Comparison of ENCODE assay signal across 20 cellular contexts in the genomic region with DNA sequence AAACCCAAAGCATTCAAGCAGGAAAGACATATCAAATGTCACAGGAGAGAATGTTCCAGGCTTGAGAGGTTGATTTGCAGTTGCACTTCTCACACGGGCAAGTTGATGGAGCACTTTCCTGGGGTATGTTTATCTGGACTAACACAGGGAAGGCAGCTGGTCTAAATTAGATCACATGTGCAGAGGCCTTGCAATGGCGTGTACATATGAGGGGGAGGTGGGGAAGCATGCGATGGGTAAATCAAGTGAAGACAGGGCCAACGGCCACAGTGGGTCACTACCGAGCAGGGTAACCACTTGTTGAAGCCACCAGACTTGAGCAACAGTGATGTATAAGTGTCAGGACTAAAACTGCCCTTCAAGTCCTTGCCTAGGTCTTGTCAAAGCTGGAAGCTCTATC.
DNase-seq lines count a peak whose midpoint lies in the region; ATAC-seq, FAIRE-seq and TF ChIP-seq lines count a peak whose summit lies in the region.
"Had no signal": no experiment of that assay in that cellular context is flagged by ENCODE, and none has a peak within 500 bp of the region (broad histone marks: within the 10 kb centered on the region; RNA-seq: fewer than 3 reads in every experiment).

No MANE protein-coding gene starts in this region.

- DNase-seq in activated T-cell treated with anti-CD3 and anti-CD28 coated beads, Interleukin-2, amount 50 U/mL, for 72 hours, result no peak
- no peak for DNase-seq in activated T-cell treated with anti-CD3 and anti-CD28 coated beads, Interleukin-2, amount 50 U/mL, for 1 hour
- DNase-seq in astrocyte (ENCODE audit: low read depth), result no peak
- DNase-seq in left kidney (ENCODE audit: low read depth, low spot score), result peak; percentile 26
- DNase-seq in CD4-positive, alpha-beta T cell, result no peak
- DNase-seq in stomach, result no peak
- DNase-seq: ACHN; CD4-positive, CD25-positive, alpha-beta regulatory T cell; GF-D8; NCI-H1092; NCI-H1694; NCI-H2171; NCI-H82; Peyer's patch; SHP77 treated with DMSO at 0.1 percent for 48 hours; SW 1271 had no signal

- peaks cover 46% of the 10 kb centered on the region for H3K4me1 Mint-ChIP-seq in activated T-cell treated with anti-CD3 and anti-CD28 coated beads, Interleukin-2, amount 50 U/mL, for 72 hours (ENCODE audit: low read depth)
- H3K4me1 Mint-ChIP-seq in astrocyte (ENCODE audit: low read depth, unreplicated experiment), result peaks cover 51% of the 10 kb centered on the region
- peaks cover 11% of the 10 kb centered on the region for H3K4me1 Mint-ChIP-seq in CD4-positive, alpha-beta T cell (ENCODE audit: low read depth)

- no peaks in the 10 kb centered on the region for H3K36me3 ChIP-seq in Loucy (ENCODE audit: insufficient read depth, low read length)
- H3K36me3 ChIP-seq in astrocyte (ENCODE audit: insufficient read depth, low read length), result no peaks in the 10 kb centered on the region
- H3K36me3 ChIP-seq in stomach, result no peaks in the 10 kb centered on the region
- H3K36me3 ChIP-seq: Peyer's patch had no signal

- no peak for FAIRE-seq in astrocyte (lab: Jason Lieb, UNC)
- FAIRE-seq: D721Med, H54 had no signal

- H3K27ac ChIP-seq in astrocyte (ENCODE audit: low read depth, low read length) (no peak overlapping the region), stomach (no peak overlapping the region)
- H3K27ac ChIP-seq in CD4-positive, alpha-beta T cell (ENCODE audit: low read depth, low read length), result no peak overlapping the region
- H3K27ac ChIP-seq: Peyer's patch had no signal

- ATAC-seq in activated T-cell treated with anti-CD3 and anti-CD28 coated beads, Interleukin-2, amount 50 U/mL, for 72 hours (replicated peaks in 1 of 2), result peak; percentile 18 to 31
- ATAC-seq in CD4-positive, alpha-beta T cell (ENCODE audit: poor library complexity), result no peak
- ATAC-seq in HG02763 (IDR thresholded peaks at IDR 0.05; ENCODE audit: unreplicated experiment), result no peak

- no peak overlapping the region for H3K4me3 ChIP-seq in Loucy (ENCODE audit: low read length, poor library complexity, severe bottlenecking)
- no peak overlapping the region for H3K4me3 ChIP-seq in astrocyte (ENCODE audit: insufficient read depth, low read depth, low read length)
- H3K4me3 ChIP-seq in stomach, result no peak overlapping the region
- H3K4me3 ChIP-seq: Peyer's patch had no signal

- H4K20me1 ChIP-seq in Loucy (ENCODE audit: insufficient read depth, low read length, poor library complexity, severe bottlenecking) (no peaks in the 10 kb centered on the region), astrocyte (ENCODE audit: insufficient read depth, low read length) (no peaks in the 10 kb centered on the region)

- TF ChIP-seq POLR2A in stomach (IDR thresholded peaks at IDR 0.05), result no peak

- H3K36me3 Mint-ChIP-seq in activated T-cell treated with anti-CD3 and anti-CD28 coated beads, Interleukin-2, amount 50 U/mL, for 72 hours (ENCODE audit: insufficient read depth in 2 of 2), result no peaks in the 10 kb centered on the region
- H3K36me3 Mint-ChIP-seq in astrocyte (ENCODE audit: low read depth, unreplicated experiment), result no peaks in the 10 kb centered on the region
- H3K36me3 Mint-ChIP-seq in CD4-positive, alpha-beta T cell (ENCODE audit: low read depth), result no peaks in the 10 kb centered on the region
- H3K36me3 Mint-ChIP-seq: CD4-positive, CD25-positive, alpha-beta regulatory T cell had no signal

- CTCF ChIA-PET in CD4-positive, alpha-beta T cell (lab: Charles Lee), result no interaction called here

- H3K9ac ChIP-seq in Loucy (ENCODE audit: low read depth, low read length, poor library complexity, severe bottlenecking), result no peak overlapping the region
- no peak overlapping the region for H3K9ac ChIP-seq in astrocyte (ENCODE audit: low read length)

- no peaks in the 10 kb centered on the region for H3K9me2 ChIP-seq in Loucy (replicated peaks; ENCODE audit: low read depth, low read length)

- H3K27me3 Mint-ChIP-seq in activated T-cell treated with anti-CD3 and anti-CD28 coated beads, Interleukin-2, amount 50 U/mL, for 72 hours (ENCODE audit: low read depth), result peaks cover 6% of the 10 kb centered on the region
- H3K27me3 Mint-ChIP-seq in astrocyte (ENCODE audit: low read depth, unreplicated experiment), result no peaks in the 10 kb centered on the region
- H3K27me3 Mint-ChIP-seq in CD4-positive, alpha-beta T cell, result no peaks in the 10 kb centered on the region

- H3K4me2 ChIP-seq in Loucy (ENCODE audit: low read depth, low read length, poor library complexity, severe bottlenecking) (no peak overlapping the region), astrocyte (ENCODE audit: low read length) (no peak overlapping the region)

- H3F3A ChIP-seq in Loucy (ENCODE audit: low read depth), result no peaks in the 10 kb centered on the region

- peak; percentile 36 for TF ChIP-seq CTCF in Loucy (conservative IDR thresholded peaks at IDR 0.05; ENCODE audit: low read length)
- no peak for TF ChIP-seq CTCF in astrocyte (IDR thresholded peaks at IDR 0.05; ENCODE audit: insufficient read depth, low read depth, low read length)
- no peak for TF ChIP-seq CTCF in CD4-positive, alpha-beta T cell (IDR thresholded peaks at IDR 0.05)
- no peak for TF ChIP-seq CTCF in stomach (IDR thresholded peaks at IDR 0.05)

- no peaks in the 10 kb centered on the region for H3K9me3 ChIP-seq in Loucy (ENCODE audit: insufficient read depth, low read depth, low read length)
- H3K9me3 ChIP-seq in astrocyte (ENCODE audit: insufficient read depth, low read depth, low read length), result no peaks in the 10 kb centered on the region
- no peaks in the 10 kb centered on the region for H3K9me3 ChIP-seq in CD4-positive, alpha-beta T cell (ENCODE audit: control insufficient read depth, low read length)
- no peaks in the 10 kb centered on the region for H3K9me3 ChIP-seq in stomach
- H3K9me3 ChIP-seq: Peyer's patch had no signal

- H3K79me2 ChIP-seq in Loucy (ENCODE audit: insufficient read depth, low read length), result no peaks in the 10 kb centered on the region
- H3K79me2 ChIP-seq in astrocyte (ENCODE audit: insufficient read depth, low read length), result no peaks in the 10 kb centered on the region

- TF ChIP-seq EP300 in stomach (IDR thresholded peaks at IDR 0.05), result no peak

- intact Hi-C loops in CD4-positive, alpha-beta T cell (cut with DNase I, micrococcal nuclease), result no loop called here
- intact Hi-C loops in stomach (cut with DNase I; ENCODE audit: low total_unique reads), result no loop called here

- POLR2A ChIA-PET in CD4-positive, alpha-beta T cell (lab: Charles Lee), result no interaction called here

- H3K4me1 ChIP-seq in Loucy (ENCODE audit: insufficient read depth, low read length, poor library complexity, severe bottlenecking), result peaks cover 14% of the 10 kb centered on the region
- no peaks in the 10 kb centered on the region for H3K4me1 ChIP-seq in astrocyte (ENCODE audit: insufficient read depth, low read length)
- peaks cover 0 to 22% (median 13%) of the 10 kb centered on the region in 4 donors for H3K4me1 ChIP-seq in stomach

- H3K27ac Mint-ChIP-seq in activated T-cell treated with anti-CD3 and anti-CD28 coated beads, Interleukin-2, amount 50 U/mL, for 72 hours, result peak overlapping the region; percentile 83
- H3K27ac Mint-ChIP-seq in astrocyte (ENCODE audit: unreplicated experiment), result peak overlapping the region; percentile 48
- H3K27ac Mint-ChIP-seq in CD4-positive, alpha-beta T cell, result no peak overlapping the region
- H3K27ac Mint-ChIP-seq: CD4-positive, CD25-positive, alpha-beta regulatory T cell had no signal

- no peak overlapping the region for H2AFZ ChIP-seq in Loucy (ENCODE audit: low read length)
- H2AFZ ChIP-seq in astrocyte (ENCODE audit: low read depth, low read length), result no peak overlapping the region

- H3K9me3 Mint-ChIP-seq in activated T-cell treated with anti-CD3 and anti-CD28 coated beads, Interleukin-2, amount 50 U/mL, for 72 hours, result peaks cover 0 to 1% of the 10 kb centered on the region in 2 donors
- H3K9me3 Mint-ChIP-seq in astrocyte (ENCODE audit: unreplicated experiment), result no peaks in the 10 kb centered on the region
- peaks cover 4% of the 10 kb centered on the region for H3K9me3 Mint-ChIP-seq in CD4-positive, alpha-beta T cell

- H3K4me3 Mint-ChIP-seq in activated T-cell treated with anti-CD3 and anti-CD28 coated beads, Interleukin-2, amount 50 U/mL, for 72 hours, result peak overlapping the region in 1 of 2 donors; percentile 56
- no peak overlapping the region for H3K4me3 Mint-ChIP-seq in astrocyte (ENCODE audit: unreplicated experiment)
- no peak overlapping the region for H3K4me3 Mint-ChIP-seq in CD4-positive, alpha-beta T cell
- H3K4me3 Mint-ChIP-seq: CD4-positive, CD25-positive, alpha-beta regulatory T cell had no signal

- WGBS in stomach, 5 donors, result 83 to 93% (median 87%) methylated on average over 5 of the region's 5 CpGs

- H3K27me3 ChIP-seq in Loucy (ENCODE audit: insufficient read depth, low read length, poor library complexity, severe bottlenecking) (no peaks in the 10 kb centered on the region), astrocyte (ENCODE audit: insufficient read depth, low read length) (no peaks in the 10 kb centered on the region), stomach (no peaks in the 10 kb centered on the region)
- H3K27me3 ChIP-seq in CD4-positive, alpha-beta T cell (ENCODE audit: control insufficient read depth, insufficient read depth, low read length), result no peaks in the 10 kb centered on the region
- H3K27me3 ChIP-seq: Peyer's patch had no signal

Comparison
In these comparisons a context has a peak if more than half of its experiments do, and no peak if none do; other contexts are left out.
1. ATAC-seq: peak in activated T-cell treated with anti-CD3 and anti-CD28 coated beads, Interleukin-2, amount 50 U/mL, for 72 hours (2 of 2); none in CD4-positive, alpha-beta T cell (single experiment) and HG02763 (single experiment).